8 cellular contexts compared by ENCODE assay signal in the genomic region with DNA sequence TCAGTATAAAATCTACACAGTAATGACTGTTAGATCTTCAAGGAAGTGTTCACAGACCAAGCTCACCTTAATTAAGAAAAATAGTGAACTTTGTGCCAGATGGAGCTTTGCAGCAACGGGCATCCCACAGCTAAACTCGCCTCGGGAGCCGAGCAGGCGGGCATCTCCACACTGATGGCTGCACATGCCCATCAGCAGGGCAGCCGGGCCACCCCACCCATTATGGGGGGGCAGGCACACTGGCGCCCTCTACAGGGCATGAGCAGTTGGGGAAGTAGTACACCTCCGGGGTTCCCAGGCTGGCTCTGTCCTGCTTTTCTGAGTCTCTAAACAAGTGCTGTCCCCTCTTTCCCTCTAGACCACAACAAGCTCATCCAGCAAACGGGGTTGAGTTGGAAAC. TPM values are rescaled to one million over a fixed set of nuclear protein-coding genes. Genes with fewer than 3 reads are reported as not detected.
DNase-seq lines count a peak whose midpoint lies in the region; ATAC-seq, FAIRE-seq and TF ChIP-seq lines count a peak whose summit lies in the region.

No MANE protein-coding gene starts in this region.

- FAIRE-seq in HepG2 (lab: Jason Lieb, UNC) (no peak), GM19239 (lab: Jason Lieb, UNC) (no peak)

- no peak overlapping the region for H3K27ac ChIP-seq in HepG2 (ENCODE audit: extremely low read length, insufficient read depth, low read length)

- no peak overlapping the region for H2AFZ ChIP-seq in HepG2 (ENCODE audit: low read length)

- no peak overlapping the region for H3K4me3 ChIP-seq in HepG2 (replicated peaks in 1 of 3; ENCODE audit: insufficient read depth in 1 of 3, low read depth in 2 of 3, low read length in 3 of 3)

- in situ Hi-C loops in HepG2 (cut with HindIII; ENCODE audit: extremely low pct_ligation_motif_present, low pct_unique_long_range_greater_than_20kb): loop anchor here (5.0 kb wide), 1 partner anchor 457 kb away; no protein-coding TSS in a partner anchor

- POLR2A ChIA-PET in HEK293T (lab: Yijun Ruan, JAX): no interaction called here
- POLR2A ChIA-PET in activated CD4-positive, alpha-beta memory T cell treated with anti-CD3 and anti-CD28 coated beads for 36 hours (lab: Charles Lee): no interaction called here
- POLR2A ChIA-PET in HepG2 (lab: Yijun Ruan, JAX): no interaction called here

- TF ChIP-seq POLR2A in HepG2 (IDR thresholded peaks at IDR 0.05; ENCODE audit: insufficient read depth in 1 of 2, low read depth in 2 of 2, low read length in 2 of 2): no peak

- BruUV-seq in HepG2 (replicated peaks; lab: Mats Ljungman, UMichigan): no TSS peak

- H3K36me3 ChIP-seq in HepG2 (replicated peaks in 1 of 2; ENCODE audit: control insufficient read depth in 1 of 2, insufficient read depth in 2 of 2, low read length in 2 of 2): peaks cover 0 to 1% of the 10 kb centered on the region in 2 experiments; a peak in 1 of 5 replicates

- no peak overlapping the region for H3K4me2 ChIP-seq in HepG2 (ENCODE audit: low read depth, low read length)

- H3K9me3 Mint-ChIP-seq in CD14-positive monocyte: peaks cover 0 to 5% (median 4%) of the 10 kb centered on the region in 7 donors
- no peaks in the 10 kb centered on the region for H3K9me3 Mint-ChIP-seq in activated CD4-positive, alpha-beta memory T cell treated with anti-CD3 and anti-CD28 coated beads for 36 hours

- 94% methylated on average over 7 of the region's 9 CpGs for WGBS in HepG2 (ENCODE audit: low lambda C conversion rate)

- no peak for TF ChIP-seq RAD21 in HepG2 (CRISPR knock-in tag; IDR thresholded peaks at IDR 0.05)

- no peak overlapping the region for H3K27ac Mint-ChIP-seq in CD14-positive monocyte
- H3K27ac Mint-ChIP-seq in activated CD4-positive, alpha-beta memory T cell treated with anti-CD3 and anti-CD28 coated beads for 36 hours: no peak overlapping the region

- H3K79me2 ChIP-seq in HepG2 (ENCODE audit: insufficient read depth, low read length): no peaks in the 10 kb centered on the region

- CTCF ChIA-PET in HEK293T (lab: Yijun Ruan, JAX) (interaction anchor here (0.5 to 2.6 kb wide), 10 partner anchors 8 to 476 kb away, joined by 3 to 10 read pairs (median 4); no protein-coding TSS in a partner anchor), HepG2 (lab: Yijun Ruan, JAX; ENCODE audit: low intra/inter-chr PET ratio, low total read pairs) (interaction anchor here (2.3 kb wide), 1 partner anchor 459 kb away, joined by 21 read pairs; no protein-coding TSS in a partner anchor)
- CTCF ChIA-PET in activated CD4-positive, alpha-beta memory T cell treated with anti-CD3 and anti-CD28 coated beads for 36 hours (lab: Charles Lee): interaction anchor here (0.7 to 3.7 kb wide), 19 partner anchors 9 to 471 kb away, joined by 3 to 39 read pairs (median 5); no protein-coding TSS in a partner anchor

- no peaks in the 10 kb centered on the region for H3K4me1 Mint-ChIP-seq in CD14-positive monocyte
- no peaks in the 10 kb centered on the region for H3K4me1 Mint-ChIP-seq in activated CD4-positive, alpha-beta memory T cell treated with anti-CD3 and anti-CD28 coated beads for 36 hours (ENCODE audit: low read depth)

- intact Hi-C loops in CD14-positive monocyte (cut with micrococcal nuclease): loop anchor here (5.0 kb wide), 1 partner anchor 457 kb away; no protein-coding TSS in a partner anchor
- intact Hi-C loops in activated CD4-positive, alpha-beta memory T cell treated with anti-CD3 and anti-CD28 coated beads for 36 hours (cut with micrococcal nuclease): no loop called here
- intact Hi-C loops in HepG2 (cut with micrococcal nuclease; ENCODE audit: unreplicated experiment): no loop called here

- ATAC-seq in HepG2 (no peak), HG02798 (IDR thresholded peaks at IDR 0.05; ENCODE audit: poor library complexity, unreplicated experiment) (no peak), HG03432 (IDR thresholded peaks at IDR 0.05; ENCODE audit: unreplicated experiment) (no peak)

- H3K9ac ChIP-seq in HepG2 (ENCODE audit: insufficient read depth, low read depth, low read length): no peak overlapping the region

- H3K4me1 ChIP-seq in HepG2 (ENCODE audit: insufficient read depth, low read length): peaks cover 26% of the 10 kb centered on the region

- peaks cover 0 to 7% (median 0%) of the 10 kb centered on the region in 3 donors for H3K27me3 Mint-ChIP-seq in CD14-positive monocyte (ENCODE audit: low read depth in 3 of 3)
- H3K27me3 Mint-ChIP-seq in activated CD4-positive, alpha-beta memory T cell treated with anti-CD3 and anti-CD28 coated beads for 36 hours: no peaks in the 10 kb centered on the region

- no peaks in the 10 kb centered on the region for H3K9me3 ChIP-seq in HepG2 (ENCODE audit: low read length)

- H3K27me3 ChIP-seq in HepG2 (ENCODE audit: control insufficient read depth in 1 of 2, insufficient read depth in 2 of 2, low read length in 2 of 2): no peaks in the 10 kb centered on the region

- no peak overlapping the region for H3K4me3 Mint-ChIP-seq in CD14-positive monocyte
- no peak overlapping the region for H3K4me3 Mint-ChIP-seq in activated CD4-positive, alpha-beta memory T cell treated with anti-CD3 and anti-CD28 coated beads for 36 hours

- no peaks in the 10 kb centered on the region; the same call in 1 of the 2 replicates for H4K20me1 ChIP-seq in HepG2 (ENCODE audit: insufficient read depth, low read length)

- H3K36me3 Mint-ChIP-seq in CD14-positive monocyte: peaks cover 0 to 4% of the 10 kb centered on the region in 2 donors
- peaks cover 16% of the 10 kb centered on the region for H3K36me3 Mint-ChIP-seq in activated CD4-positive, alpha-beta memory T cell treated with anti-CD3 and anti-CD28 coated beads for 36 hours

- TF ChIP-seq EP300 in HepG2 (IDR thresholded peaks at IDR 0.05; ENCODE audit: low read depth in 2 of 2, low read length in 2 of 2) (no peak), HepG2 (CRISPR knock-in tag; IDR thresholded peaks at IDR 0.05; ENCODE audit: borderline replicate concordance) (no peak)

- DNase-seq in CD14-positive monocyte (ENCODE audit: low spot score) (no peak), HEK293T (ENCODE audit: extremely low spot score) (peak; percentile 48), HepG2 (ENCODE audit: low spot score) (no peak), C1 segment of cervical spinal cord (lab: John Stamatoyannopoulos, UW) (no peak), GM19239 (ENCODE audit: insufficient read length, low spot score) (no peak)
- peak; percentile 33 for DNase-seq in activated CD4-positive, alpha-beta memory T cell treated with anti-CD3 and anti-CD28 coated beads for 36 hours

- peak; percentile 62 for TF ChIP-seq CTCF in CD14-positive monocyte (IDR thresholded peaks at IDR 0.05)
- peak; percentile 54 for TF ChIP-seq CTCF in HepG2 (CRISPR knock-in tag; IDR thresholded peaks at IDR 0.05)

RNA-seq across cellular contexts. Expression of a gene that starts 21.6 kb away (rescaled TPM):
- polyA plus RNA-seq in CD14-positive monocyte (under 1 TPM; 0.20 to 0.56 TPM), HepG2 (2011; rRNA removed) (9.5 and 10.7 TPM in 2 replicates)
- 10 to 100 TPM; 13.0 to 16.0 TPM for total RNA-seq in activated CD4-positive, alpha-beta memory T cell treated with anti-CD3 and anti-CD28 coated beads for 36 hours
- total RNA-seq in HepG2 (2016; rRNA removed; fragmentation: Illumina TruSeq; extraction: Trizol): 7.0 and 8.8 TPM in 2 replicates
- total RNA-seq in HepG2 (2016; cell fraction: cytosol; rRNA removed; fragmentation: Illumina TruSeq; extraction: Trizol; ENCODE audit: low read depth): 20.5 and 22.8 TPM in 2 replicates
- 6.5 and 9.0 TPM in 2 replicates for total RNA-seq in HepG2 (2016; cell fraction: insoluble cytoplasmic fraction; rRNA removed; fragmentation: Illumina TruSeq; extraction: Trizol)
- 20.3 and 21.8 TPM in 2 replicates for total RNA-seq in HepG2 (2016; cell fraction: membrane; rRNA removed; fragmentation: Illumina TruSeq; extraction: Trizol)
- total RNA-seq in HepG2 (2016; cell fraction: nucleus; rRNA removed; fragmentation: Illumina TruSeq; extraction: Trizol): 4.9 and 8.5 TPM in 2 replicates
- polyA plus RNA-seq in HepG2 (2011; cell fraction: cytosol; rRNA removed): 8.8 and 12.0 TPM in 2 replicates
- polyA plus RNA-seq in HepG2 (2011; cell fraction: nucleus; rRNA removed): 24.5 and 25.8 TPM in 2 replicates
- polyA plus RNA-seq in HepG2 (2012): 7.1 and 10.8 TPM in 2 replicates
- polyA plus RNA-seq in HepG2 (2016; cell fraction: cytosol; fragmentation: Illumina TruSeq; extraction: Trizol; ENCODE audit: low read depth): 26.8 and 27.0 TPM in 2 replicates
- 6.2 and 8.9 TPM in 2 replicates for polyA plus RNA-seq in HepG2 (2016; cell fraction: insoluble cytoplasmic fraction; fragmentation: Illumina TruSeq; extraction: Trizol; ENCODE audit: low read depth)
- polyA plus RNA-seq in HepG2 (2016; cell fraction: membrane; fragmentation: Illumina TruSeq; extraction: Trizol; ENCODE audit: low read depth): 22.6 and 25.9 TPM in 2 replicates
- polyA plus RNA-seq in HepG2 (2016; cell fraction: nucleus; fragmentation: Illumina TruSeq; extraction: Trizol; ENCODE audit: insufficient read depth, low read depth): 15.9 and 18.2 TPM in 2 replicates
- polyA minus RNA-seq in HepG2 (2011; rRNA and poly(A)+ RNA removed; ENCODE audit: low replicate concordance): 12.2 and 13.0 TPM in 2 replicates
- polyA minus RNA-seq in HepG2 (2011; cell fraction: cytosol; rRNA and poly(A)+ RNA removed): 4.2 and 4.9 TPM in 2 replicates
- 5.9 and 9.3 TPM in 2 replicates for polyA minus RNA-seq in HepG2 (2011; cell fraction: nucleus; rRNA and poly(A)+ RNA removed)

RNA-seq across cellular contexts. Expression of a gene that starts 32.7 kb away (rescaled TPM):
- not detected for polyA plus RNA-seq in CD14-positive monocyte
- total RNA-seq in activated CD4-positive, alpha-beta memory T cell treated with anti-CD3 and anti-CD28 coated beads for 36 hours: 1 to 10 TPM; 6.3 to 7.9 TPM
- total RNA-seq in HepG2 (2016; rRNA removed; fragmentation: Illumina TruSeq; extraction: Trizol): 0.07 TPM in 1 of 2 replicates, not detected in the other
- total RNA-seq in HepG2 (2016; cell fraction: cytosol; rRNA removed; fragmentation: Illumina TruSeq; extraction: Trizol; ENCODE audit: low read depth): not detected in 2 replicates
- not detected in 2 replicates for total RNA-seq in HepG2 (2016; cell fraction: insoluble cytoplasmic fraction; rRNA removed; fragmentation: Illumina TruSeq; extraction: Trizol)
- total RNA-seq in HepG2 (2016; cell fraction: membrane; rRNA removed; fragmentation: Illumina TruSeq; extraction: Trizol): not detected in 2 replicates
- not detected in 2 replicates for total RNA-seq in HepG2 (2016; cell fraction: nucleus; rRNA removed; fragmentation: Illumina TruSeq; extraction: Trizol)
- polyA plus RNA-seq in HepG2 (2011; rRNA removed): 0.04 TPM in 1 of 2 replicates, not detected in the other
- polyA plus RNA-seq in HepG2 (2011; cell fraction: cytosol; rRNA removed): 0.05 and 0.13 TPM in 2 replicates
- 0.58 TPM in 1 of 2 replicates, not detected in the other for polyA plus RNA-seq in HepG2 (2011; cell fraction: nucleus; rRNA removed)
- not detected in 2 replicates for polyA plus RNA-seq in HepG2 (2012)
- polyA plus RNA-seq in HepG2 (2016; cell fraction: cytosol; fragmentation: Illumina TruSeq; extraction: Trizol; ENCODE audit: low read depth): not detected in 2 replicates
- not detected in 2 replicates for polyA plus RNA-seq in HepG2 (2016; cell fraction: insoluble cytoplasmic fraction; fragmentation: Illumina TruSeq; extraction: Trizol; ENCODE audit: low read depth)
- not detected in 2 replicates for polyA plus RNA-seq in HepG2 (2016; cell fraction: membrane; fragmentation: Illumina TruSeq; extraction: Trizol; ENCODE audit: low read depth)
- not detected in 2 replicates for polyA plus RNA-seq in HepG2 (2016; cell fraction: nucleus; fragmentation: Illumina TruSeq; extraction: Trizol; ENCODE audit: insufficient read depth, low read depth)
- polyA minus RNA-seq in HepG2 (2011; rRNA and poly(A)+ RNA removed; ENCODE audit: low replicate concordance): 0.47 TPM in 1 of 2 replicates, not detected in the other
- polyA minus RNA-seq in HepG2 (2011; cell fraction: cytosol; rRNA and poly(A)+ RNA removed): not detected in 2 replicates
- polyA minus RNA-seq in HepG2 (2011; cell fraction: nucleus; rRNA and poly(A)+ RNA removed): not detected in 2 replicates

Comparison
In these comparisons a context has a peak if more than half of its experiments do, and no peak if none do; other contexts are left out.
1. DNase-seq: peak in HEK293T (single experiment) and activated CD4-positive, alpha-beta memory T cell treated with anti-CD3 and anti-CD28 coated beads for 36 hours (single experiment); none in CD14-positive monocyte (single experiment), HepG2 (single experiment), C1 segment of cervical spinal cord (0 of 14) and GM19239 (single experiment).
2. intact Hi-C loops: an anchor here in CD14-positive monocyte (5.0 kb wide); none called in activated CD4-positive, alpha-beta memory T cell treated with anti-CD3 and anti-CD28 coated beads for 36 hours and HepG2.